10 cellular contexts compared by ENCODE assay signal in genomic region chr5:6704361-6704851, GRCh38. TPM values are rescaled to one million over a fixed set of nuclear protein-coding genes. Genes with fewer than 3 reads are reported as not detected.
A peak's percentile ranks its signal among the peaks of the same experiment; 100 is the strongest.
DNase-seq lines count a peak whose midpoint lies in the region; ATAC-seq and TF ChIP-seq lines count a peak whose summit lies in the region.
"Had no signal": no experiment of that assay in that cellular context is flagged by ENCODE, and none has a peak within 500 bp of the region (broad histone marks: within the 10 kb centered on the region; RNA-seq: fewer than 3 reads in every experiment).

No MANE protein-coding gene starts in this region.

- H3K9me3 Mint-ChIP-seq in MCF 10A (ENCODE audit: unreplicated experiment) = no peaks in the 10 kb centered on the region

- peak overlapping the region; percentile 75 for H3K4me2 ChIP-seq in IMR-90 (ENCODE audit: low read depth, low read length)

- peak overlapping the region; percentile 77 for H3K56ac ChIP-seq in IMR-90 (ENCODE audit: extremely low read depth, insufficient read depth, low read length)

- POLR2A ChIA-PET in IMR-90 (lab: Charles Lee; ENCODE audit: unreplicated experiment) (no interaction called here), MCF 10A (lab: Yijun Ruan, JAX) (interaction anchor here (0.6 to 3.6 kb wide), 8 partner anchors 9 to 83 kb away, joined by 3 to 16 read pairs (median 4); partner anchors contain the start of genes NSUN2, SRD5A1 and TENT4A)

- peak overlapping the region; percentile 47 to 92; a peak in 3 of 4 replicates for H4K8ac ChIP-seq in IMR-90 (ENCODE audit: low read depth in 2 of 2, low read length in 2 of 2)

- ATAC-seq in IMR-90 (ENCODE audit: low read depth) = peak; percentile 90
- ATAC-seq: left colon had no signal

- DNase-seq in IMR-90 (peak; percentile 92), MCF 10A (ENCODE audit: unreplicated experiment) (peak; percentile 86), islet precursor cell (peak; percentile 88), thyroid gland (peak in 1 of 2 donors; percentile 17), hippocampal formation (lab: John Stamatoyannopoulos, UW) (no peak), NCI-H1048 (lab: John Stamatoyannopoulos, UW) (no peak), GOT3 (lab: John Stamatoyannopoulos, UW) (no peak)
- no peak for DNase-seq in stimulated activated CD4-positive, alpha-beta T cell treated with anti-CD3 and anti-CD28 coated beads, Interleukin-4, amount 100 ng/mL, for 1 hour
- DNase-seq: activated effector memory CD4-positive, alpha-beta T cell treated with Interleukin-2 at 50 U/mL for 16 hours had no signal

- peak overlapping the region; percentile 94 for H3K23ac ChIP-seq in IMR-90 (ENCODE audit: low read depth, low read length)

- H2AK9ac ChIP-seq in IMR-90 (replicated peaks; ENCODE audit: low read depth, low read length, poor library complexity) = peak overlapping the region; percentile 91

- peaks cover 24% of the 10 kb centered on the region for H3K4me1 Mint-ChIP-seq in MCF 10A (ENCODE audit: insufficient read depth, unreplicated experiment)

- H4K91ac ChIP-seq in IMR-90 (ENCODE audit: insufficient read depth, low read depth, low read length) = peak overlapping the region; percentile 93

- H3K9me3 ChIP-seq in IMR-90 (ENCODE audit: control insufficient read depth, insufficient read depth, low read length) (no peaks in the 10 kb centered on the region), thyroid gland (no peaks in the 10 kb centered on the region)

- H3K4me3 ChIP-seq in IMR-90 (ENCODE audit: insufficient read depth, low read depth, low read length) (no peak overlapping the region; the same call in 1 of the 2 replicates), thyroid gland (replicated peaks in 1 of 3) (no peak overlapping the region)

- intact Hi-C loops in IMR-90 (cut with micrococcal nuclease) (no loop called here), MCF 10A (cut with micrococcal nuclease) (no loop called here), thyroid gland (cut with DNase I) (no loop called here)

- dilution Hi-C loops in IMR-90 (cut with HindIII; ENCODE audit: low sequenced_read_pairs, unreplicated experiment) = no loop called here

- peak overlapping the region; percentile 98 for H2BK20ac ChIP-seq in IMR-90 (ENCODE audit: low read depth, low read length)

- in situ Hi-C loops in IMR-90 (cut with MboI; ENCODE audit: low sequenced_read_pairs) = no loop called here

- H4K20me1 ChIP-seq in IMR-90 (ENCODE audit: insufficient read depth, low read length) = no peaks in the 10 kb centered on the region

- H3K4me1 ChIP-seq in IMR-90 (ENCODE audit: control insufficient read depth, insufficient read depth, low read length) = peaks cover 20% of the 10 kb centered on the region
- peaks cover 0 to 15% of the 10 kb centered on the region in 2 donors for H3K4me1 ChIP-seq in thyroid gland

- H3K9ac ChIP-seq in IMR-90 (ENCODE audit: low read depth, low read length) = peak overlapping the region; percentile 32

- no peak for TF ChIP-seq POLR2A in IMR-90 (IDR thresholded peaks at IDR 0.05; ENCODE audit: low read depth, low read length)
- TF ChIP-seq POLR2A in thyroid gland (IDR thresholded peaks at IDR 0.05) = no peak

- peaks cover 0 to 9% of the 10 kb centered on the region in 2 experiments; a peak in 2 of 4 replicates for H3K79me1 ChIP-seq in IMR-90 (ENCODE audit: low read depth in 1 of 2, low read length in 2 of 2)

- peak overlapping the region; percentile 93 for H2BK5ac ChIP-seq in IMR-90 (ENCODE audit: low read depth, low read length, poor library complexity, severe bottlenecking)

- peaks cover 13% of the 10 kb centered on the region for H3K27me3 Mint-ChIP-seq in MCF 10A (ENCODE audit: insufficient read depth, unreplicated experiment)

- peak overlapping the region; percentile 99 for H2BK120ac ChIP-seq in IMR-90 (ENCODE audit: low read depth, low read length)

- peak overlapping the region; percentile 54 for H4K5ac ChIP-seq in IMR-90 (ENCODE audit: low read depth, low read length)

- TF ChIP-seq CTCF in IMR-90 (conservative IDR thresholded peaks at IDR 0.05; ENCODE audit: low read depth, low read length) (no peak), MCF 10A (IDR thresholded peaks at IDR 0.05; ENCODE audit: unreplicated experiment) (no peak), thyroid gland (IDR thresholded peaks at IDR 0.05) (no peak)

- H3K14ac ChIP-seq in IMR-90 (replicated peaks; ENCODE audit: low read depth, low read length) = peak overlapping the region; percentile 96

- H3K27me3 ChIP-seq in IMR-90 (ENCODE audit: control insufficient read depth, insufficient read depth, low read length) (peaks cover 8% of the 10 kb centered on the region; the same call in 1 of the 2 replicates), thyroid gland (no peaks in the 10 kb centered on the region)

- peak overlapping the region; percentile 80 for H3K18ac ChIP-seq in IMR-90 (ENCODE audit: low read depth, low read length)

- CTCF ChIA-PET in IMR-90 (lab: Yijun Ruan, JAX) = no interaction called here
- CTCF ChIA-PET in MCF 10A (lab: Yijun Ruan, JAX) = interaction anchor here (1.6 kb wide), 1 partner anchor 28 kb away, joined by 3 read pairs; no protein-coding TSS in a partner anchor

- peak overlapping the region; percentile 95 for H2AK5ac ChIP-seq in IMR-90 (ENCODE audit: low read depth, low read length)

- H2BK15ac ChIP-seq in IMR-90 (ENCODE audit: low read depth, low read length) = peak overlapping the region; percentile 89; the same call in 2 of the 3 replicates

- peak overlapping the region; percentile 53 for H3K4me3 Mint-ChIP-seq in MCF 10A (ENCODE audit: unreplicated experiment)

- H2AFZ ChIP-seq in IMR-90 (replicated peaks; ENCODE audit: low read length, poor library complexity) = peak overlapping the region; percentile 90

- H3K36me3 ChIP-seq in IMR-90 (ENCODE audit: control insufficient read depth, insufficient read depth, low read length) = no peaks in the 10 kb centered on the region
- H3K36me3 ChIP-seq in thyroid gland = no peaks in the 10 kb centered on the region

- peak overlapping the region; percentile 64 for H3K27ac ChIP-seq in IMR-90 (ENCODE audit: insufficient read depth, low read length)
- peak overlapping the region in 2 of 3 donors; percentile 52 to 65 for H3K27ac ChIP-seq in thyroid gland

- peak overlapping the region; percentile 96 for H3K27ac Mint-ChIP-seq in MCF 10A (ENCODE audit: low read depth, unreplicated experiment)

- no peaks in the 10 kb centered on the region for H3K36me3 Mint-ChIP-seq in MCF 10A (ENCODE audit: insufficient read depth, unreplicated experiment)

- no TSS peak for BruUV-seq in IMR-90 (replicated peaks; lab: Mats Ljungman, UMichigan)
- BruUV-seq in MCF 10A (replicated peaks; lab: Mats Ljungman, UMichigan) = no TSS peak

- peak overlapping the region; percentile 96 for H3K4ac ChIP-seq in IMR-90 (ENCODE audit: low read depth, low read length)

- TF ChIP-seq RAD21 in IMR-90 (IDR thresholded peaks at IDR 0.05; ENCODE audit: low read length) = no peak

- 24% methylated on average over 8 of the region's 11 CpGs; no CpG with 5 or more reads in 1 of the 2 experiments for WGBS in IMR-90 (ENCODE audit: extremely low coverage in 2 of 2, insufficient read length in 1 of 2), 2 experiments
- 63 to 77% methylated on average over 11 of the region's 11 CpGs for WGBS in thyroid gland, 2 donors

- peaks cover 16% of the 10 kb centered on the region for H3K9me1 ChIP-seq in IMR-90 (ENCODE audit: insufficient read depth, low read length)

TF ChIP-seq in IMR-90, 13 proteins besides CTCF, POLR2A, EP300 and RAD21:
- no peak for TF ChIP-seq RFX5 (IDR thresholded peaks at IDR 0.05; ENCODE audit: low read depth, low read length)
- no peak for TF ChIP-seq RCOR1 (IDR thresholded peaks at IDR 0.05; ENCODE audit: insufficient replicate concordance, low read length)
- peak; percentile 48; the same call in 1 of the 2 replicates for TF ChIP-seq MAZ (IDR thresholded peaks at IDR 0.05; ENCODE audit: borderline replicate concordance, low read depth, low read length)
- TF ChIP-seq, protein P1, sequence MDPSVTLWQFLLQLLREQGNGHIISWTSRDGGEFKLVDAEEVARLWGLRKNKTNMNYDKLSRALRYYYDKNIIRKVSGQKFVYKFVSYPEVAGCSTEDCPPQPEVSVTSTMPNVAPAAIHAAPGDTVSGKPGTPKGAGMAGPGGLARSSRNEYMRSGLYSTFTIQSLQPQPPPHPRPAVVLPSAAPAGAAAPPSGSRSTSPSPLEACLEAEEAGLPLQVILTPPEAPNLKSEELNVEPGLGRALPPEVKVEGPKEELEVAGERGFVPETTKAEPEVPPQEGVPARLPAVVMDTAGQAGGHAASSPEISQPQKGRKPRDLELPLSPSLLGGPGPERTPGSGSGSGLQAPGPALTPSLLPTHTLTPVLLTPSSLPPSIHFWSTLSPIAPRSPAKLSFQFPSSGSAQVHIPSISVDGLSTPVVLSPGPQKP (IDR thresholded peaks at IDR 0.05; ENCODE audit: borderline replicate concordance, low read depth, low read length) = no peak
- peak; percentile 56 for TF ChIP-seq CEBPB (IDR thresholded peaks at IDR 0.05; ENCODE audit: low read depth, low read length)
- TF ChIP-seq BHLHE40 (IDR thresholded peaks at IDR 0.05; ENCODE audit: low read depth, low read length) = no peak
- TF ChIP-seq CHD1 (IDR thresholded peaks at IDR 0.05; ENCODE audit: low read depth, low read length) = no peak
- no peak for TF ChIP-seq FOS (IDR thresholded peaks at IDR 0.05; ENCODE audit: low read depth, low read length)
- no peak for TF ChIP-seq MAFK (IDR thresholded peaks at IDR 0.05; ENCODE audit: low read depth, low read length)
- TF ChIP-seq MXI1 (IDR thresholded peaks at IDR 0.05; ENCODE audit: borderline replicate concordance, low read depth, low read length) = no peak
- no peak for TF ChIP-seq SMC3 (IDR thresholded peaks at IDR 0.05; ENCODE audit: low read depth, low read length)
- TF ChIP-seq, protein P2, sequence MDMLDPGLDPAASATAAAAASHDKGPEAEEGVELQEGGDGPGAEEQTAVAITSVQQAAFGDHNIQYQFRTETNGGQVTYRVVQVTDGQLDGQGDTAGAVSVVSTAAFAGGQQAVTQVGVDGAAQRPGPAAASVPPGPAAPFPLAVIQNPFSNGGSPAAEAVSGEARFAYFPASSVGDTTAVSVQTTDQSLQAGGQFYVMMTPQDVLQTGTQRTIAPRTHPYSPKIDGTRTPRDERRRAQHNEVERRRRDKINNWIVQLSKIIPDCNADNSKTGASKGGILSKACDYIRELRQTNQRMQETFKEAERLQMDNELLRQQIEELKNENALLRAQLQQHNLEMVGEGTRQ (IDR thresholded peaks at IDR 0.05; ENCODE audit: low read depth, low read length) = no peak

RNA-seq across cellular contexts. Expression of gene TENT4A, which starts 8.8 kb away (rescaled TPM):
- total RNA-seq in IMR-90 (2012; rRNA removed) (5.9 and 8.6 TPM in 2 replicates), MCF 10A (2022) (25.6 and 27.6 TPM in 2 replicates), thyroid gland (10 to 100 TPM; 19.8 to 41.2 (median 29.4) TPM)
- polyA plus RNA-seq in IMR-90 (2012; rRNA removed) = 17.2 and 19.8 TPM in 2 replicates
- 5.2 and 10.0 TPM in 2 replicates for polyA plus RNA-seq in IMR-90 (2012; cell fraction: cytosol; rRNA removed)
- polyA plus RNA-seq in IMR-90 (2012; cell fraction: nucleus; rRNA removed; ENCODE audit: low replicate concordance) = 74.3 and 80.4 TPM in 2 replicates

Comparison
In these comparisons a context has a peak if more than half of its experiments do, and no peak if none do; other contexts are left out.
1. DNase-seq: peak in IMR-90 (single experiment), MCF 10A (single experiment) and islet precursor cell (single experiment); none in hippocampal formation (0 of 2), stimulated activated CD4-positive, alpha-beta T cell treated with anti-CD3 and anti-CD28 coated beads, Interleukin-4, amount 100 ng/mL, for 1 hour (single experiment), NCI-H1048 (single experiment) and GOT3 (single experiment).